In genomic region chr3:50436063-50436674, GRCh38 we compare ENCODE assay signal across 9 cellular contexts.
DNase-seq lines count a peak whose midpoint lies in the region; ATAC-seq and TF ChIP-seq lines count a peak whose summit lies in the region.
"Had no signal": no experiment of that assay in that cellular context is flagged by ENCODE, and none has a peak within 500 bp of the region (broad histone marks: within the 10 kb centered on the region; RNA-seq: fewer than 3 reads in every experiment).

No MANE protein-coding gene starts in this region.

- CTCF ChIA-PET in Calu3 (lab: Charles Lee): interaction anchor here (0.8 kb wide), 1 partner anchor 106 kb away, joined by 3 read pairs; no protein-coding TSS in a partner anchor

- no peak overlapping the region for H3K27ac Mint-ChIP-seq in Calu3 (ENCODE audit: unreplicated experiment)
- H3K27ac Mint-ChIP-seq: T-helper 1 cell treated with Interleukin-12 subunit alpha and Interleukin-12 subunit beta and Interleukin-4 antibody, amounts not matched to agents 30 μg/mL and 1 μg/mL, for 36 hours had no signal

- no TSS peak for BruUV-seq in Calu3 (replicated peaks; lab: Mats Ljungman, UMichigan)

- H3K4me1 Mint-ChIP-seq in Calu3 (ENCODE audit: low read depth, unreplicated experiment): peaks cover 11% of the 10 kb centered on the region

- ATAC-seq in HG02885 (IDR thresholded peaks at IDR 0.05; ENCODE audit: poor library complexity, unreplicated experiment): peak; percentile 56
- peak; percentile 77 for ATAC-seq in Right ventricle myocardium inferior
- ATAC-seq in GM18867 (IDR thresholded peaks at IDR 0.05; ENCODE audit: unreplicated experiment): no peak

- intact Hi-C loops in Calu3 (cut with micrococcal nuclease; ENCODE audit: unreplicated experiment) (loop anchor here (1.0 kb wide), 1 partner anchor 106 kb away; no protein-coding TSS in a partner anchor), Right ventricle myocardium inferior (cut with DNase I) (loop anchor here (1.0 to 5.0 kb wide), 2 partner anchors 106 to 176 kb away; partner anchors contain the start of gene CISH)

- H3K36me3 Mint-ChIP-seq in Calu3 (ENCODE audit: insufficient read depth, unreplicated experiment): no peaks in the 10 kb centered on the region

- no peak overlapping the region for H3K4me3 Mint-ChIP-seq in Calu3 (ENCODE audit: low read depth, unreplicated experiment)
- H3K4me3 Mint-ChIP-seq: T-helper 1 cell treated with Interleukin-12 subunit alpha and Interleukin-12 subunit beta and Interleukin-4 antibody, amounts not matched to agents 30 μg/mL and 1 μg/mL, for 36 hours had no signal

- H3K27me3 Mint-ChIP-seq in Calu3 (ENCODE audit: unreplicated experiment): peaks cover 72% of the 10 kb centered on the region

- TF ChIP-seq CTCF in Calu3 (IDR thresholded peaks at IDR 0.05; ENCODE audit: unreplicated experiment): peak; percentile 38

- H3K9me3 Mint-ChIP-seq in Calu3 (ENCODE audit: low read depth, unreplicated experiment): no peaks in the 10 kb centered on the region
- H3K9me3 Mint-ChIP-seq: T-helper 1 cell treated with Interleukin-12 subunit alpha and Interleukin-12 subunit beta and Interleukin-4 antibody, amounts not matched to agents 30 μg/mL and 1 μg/mL, for 36 hours had no signal

- DNase-seq in Calu3 (peak; percentile 70), SHP77 (lab: John Stamatoyannopoulos, UW) (peak; percentile 28 to 52), activated gamma-delta T cell treated with Interleukin-2 at 50 U/mL for 16 hours (peak; percentile 77), Right ventricle myocardium inferior (ENCODE audit: missing footprints) (no peak), renal cortical epithelial cell (ENCODE audit: low read depth) (peak; percentile 8), epidermal melanocyte (ENCODE audit: insufficient read length, low spot score) (no peak)

Comparison
In these comparisons a context has a peak if more than half of its experiments do, and no peak if none do; other contexts are left out.
1. DNase-seq: peak in Calu3 (single experiment), SHP77 (2 of 2), activated gamma-delta T cell treated with Interleukin-2 at 50 U/mL for 16 hours (single experiment) and renal cortical epithelial cell (single experiment); none in Right ventricle myocardium inferior (single experiment) and epidermal melanocyte (single experiment).